In the genomic region with DNA sequence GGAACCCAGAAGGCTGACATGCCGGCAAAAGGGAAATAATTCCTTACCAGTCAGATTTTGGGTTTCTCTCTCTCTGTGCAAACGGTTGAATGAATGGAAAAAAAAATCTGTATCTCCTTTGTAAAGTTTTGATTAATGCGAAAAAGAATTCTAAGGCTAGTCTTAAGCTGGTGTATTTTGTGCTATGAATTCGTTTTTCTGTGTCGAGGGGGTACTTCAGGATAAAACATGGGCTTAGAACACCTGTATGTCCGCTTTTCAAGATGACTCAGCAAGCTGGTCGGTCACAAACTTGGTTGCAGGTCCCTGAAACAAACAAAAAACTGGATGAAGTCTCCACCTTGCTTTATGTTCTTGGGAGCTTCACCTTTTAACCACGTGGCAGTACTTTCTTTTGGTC, we compare ENCODE assay signal across 29 cellular contexts. TPM values are rescaled to one million over a fixed set of nuclear protein-coding genes. Genes with fewer than 3 reads are reported as not detected.
"Had no signal": no experiment of that assay in that cellular context is flagged by ENCODE, and none has a peak within 500 bp of the region (broad histone marks: within the 10 kb centered on the region; RNA-seq: fewer than 3 reads in every experiment).

No MANE protein-coding gene starts in this region.

- H3K27me3 ChIP-seq: dorsolateral prefrontal cortex had no signal

- H3K27ac ChIP-seq: coronary artery, dorsolateral prefrontal cortex, epithelial cell of prostate, esophagus squamous epithelium, gastrocnemius medialis, heart right ventricle, left lung, lower lobe of right lung had no signal

- H3K36me3 ChIP-seq: esophagus squamous epithelium, gastrocnemius medialis, heart right ventricle, left lung, lower lobe of right lung had no signal

- DNase-seq: dermis blood vessel endothelial cell; dorsolateral prefrontal cortex; effector CD4-positive, alpha-beta T cell; effector memory CD4-positive, alpha-beta T cell; erythroblast; esophagus squamous epithelium; foreskin fibroblast; foreskin melanocyte; gastrocnemius medialis; head of caudate nucleus; heart right ventricle; hippocampal formation; left cardiac atrium; left lung; left ventricle myocardium superior; lower lobe of right lung; mesenchymal stem cell; midbrain; naive thymus-derived CD4-positive, alpha-beta T cell had no signal

- H3K9me3 ChIP-seq: gastrocnemius medialis, lower lobe of right lung had no signal

- H3K27ac Mint-ChIP-seq: naive thymus-derived CD4-positive, alpha-beta T cell had no signal

- ATAC-seq: esophagus mucosa; gastrocnemius medialis; heart right ventricle; left cardiac atrium; left lung; left ventricle myocardium superior; lower lobe of right lung; naive thymus-derived CD4-positive, alpha-beta T cell had no signal

- H3K4me1 Mint-ChIP-seq: naive thymus-derived CD4-positive, alpha-beta T cell had no signal

- H3K4me3 ChIP-seq: coronary artery, dorsolateral prefrontal cortex, esophagus squamous epithelium, gastrocnemius medialis, heart right ventricle, left lung, lower lobe of right lung had no signal

- H3K4me1 ChIP-seq: esophagus squamous epithelium, gastrocnemius medialis, heart right ventricle, left lung, lower lobe of right lung had no signal

- H3K4me3 Mint-ChIP-seq: naive thymus-derived CD4-positive, alpha-beta T cell had no signal

RNA-seq across cellular contexts. Expression of gene IGDCC3, which starts 28.5 kb away (rescaled TPM):
- total RNA-seq: dermis blood vessel endothelial cell; esophagus squamous epithelium; gastrocnemius medialis; lower leg skin; lower lobe of right lung; lung microvascular endothelial cell; mesenteric fat pad; mononuclear cell; naive thymus-derived CD4-positive, alpha-beta T cell had no signal

RNA-seq across cellular contexts. Expression of gene RNU5B-1, which starts 44.9 kb away (rescaled TPM):
- total RNA-seq: dermis blood vessel endothelial cell, esophagus squamous epithelium, gastrocnemius medialis, glomerular endothelial cell, kidney epithelial cell, lower leg skin, lung microvascular endothelial cell, mononuclear cell had no signal

RNA-seq across cellular contexts. Expression of gene RNU5A-1, which starts 53.5 kb away (rescaled TPM):
- total RNA-seq: dermis blood vessel endothelial cell; esophagus mucosa; esophagus squamous epithelium; gastrocnemius medialis; glomerular endothelial cell; heart right ventricle; kidney epithelial cell; left cardiac atrium; left lung; left ventricle myocardium superior; lower leg skin; lower lobe of right lung; lung microvascular endothelial cell; mesenteric fat pad; mononuclear cell; mucosa of gallbladder; naive thymus-derived CD4-positive, alpha-beta T cell had no signal
